ENCODE assay signal across 9 cellular contexts in genomic region chr10:120409816-120410215, GRCh38. TPM values are rescaled to one million over a fixed set of nuclear protein-coding genes. Genes with fewer than 3 reads are reported as not detected.
"Had no signal": no experiment of that assay in that cellular context is flagged by ENCODE, and none has a peak within 500 bp of the region (broad histone marks: within the 10 kb centered on the region; RNA-seq: fewer than 3 reads in every experiment).

No MANE protein-coding gene starts in this region.

- H3K9ac ChIP-seq: KMS-11 had no signal

- DNase-seq: IMR-90, KBM-7, KG1 had no signal

- H3K27ac ChIP-seq: HL-60, KMS-11 had no signal

- H3K4me2 ChIP-seq: KMS-11 had no signal

- ATAC-seq: HepG2, K562 had no signal

- H3K4me3 ChIP-seq: K562 had no signal

RNA-seq across cellular contexts. Expression of gene PLPP4, which starts 47.2 kb away (rescaled TPM):
- total RNA-seq: HepG2, HT-29, K562 had no signal
- polyA plus RNA-seq: HepG2, IgD-negative memory B cell had no signal
